9 cellular contexts compared by ENCODE assay signal in the genomic region with DNA sequence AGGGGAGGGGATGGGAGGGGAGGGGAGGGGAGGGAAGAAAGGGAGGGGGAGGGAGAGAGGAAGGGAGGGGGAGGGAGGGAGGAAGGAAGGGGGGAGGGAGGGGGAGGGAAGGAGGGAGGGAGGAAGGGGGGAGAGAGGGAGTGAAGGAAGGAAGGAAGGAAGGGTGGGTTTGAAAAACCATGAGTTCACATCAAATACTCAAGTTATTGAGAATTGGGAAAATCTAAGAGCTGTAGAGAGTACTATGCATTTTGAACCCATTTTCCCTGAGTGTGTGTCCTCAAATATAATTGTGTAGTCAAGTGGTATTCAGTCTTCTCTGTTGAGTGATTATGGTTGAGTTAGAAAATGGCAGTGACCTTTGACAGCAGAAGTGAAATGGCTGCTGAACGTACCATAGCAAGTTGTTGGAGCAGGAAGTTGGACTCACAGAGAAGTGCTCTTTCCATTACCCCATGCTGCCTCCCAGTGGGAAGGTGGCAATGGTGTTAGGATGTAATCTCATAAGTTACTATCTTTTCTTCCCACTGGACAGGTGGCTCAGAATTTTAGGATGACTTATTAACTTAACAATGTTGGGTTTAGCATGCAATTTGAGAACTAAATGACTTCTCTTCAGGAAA.
DNase-seq lines count a peak whose midpoint lies in the region; ATAC-seq and TF ChIP-seq lines count a peak whose summit lies in the region.
"Had no signal": no experiment of that assay in that cellular context is flagged by ENCODE, and none has a peak within 500 bp of the region (broad histone marks: within the 10 kb centered on the region; RNA-seq: fewer than 3 reads in every experiment).

No MANE protein-coding gene starts in this region.

- H3K27me3 Mint-ChIP-seq in osteocyte (ENCODE audit: unreplicated experiment) = no peaks in the 10 kb centered on the region
- no peaks in the 10 kb centered on the region for H3K27me3 Mint-ChIP-seq in CD4-positive, alpha-beta memory T cell
- H3K27me3 Mint-ChIP-seq: IgD-negative memory B cell had no signal

- no peaks in the 10 kb centered on the region for H3K9me3 ChIP-seq in CD4-positive, alpha-beta memory T cell (ENCODE audit: control insufficient read depth in 1 of 2, low read length in 2 of 2)

- peaks cover 13% of the 10 kb centered on the region for H3K9me3 Mint-ChIP-seq in osteocyte (ENCODE audit: unreplicated experiment)
- peaks cover 0 to 5% (median 0%) of the 10 kb centered on the region in 8 donors for H3K9me3 Mint-ChIP-seq in CD4-positive, alpha-beta memory T cell

- peaks cover 5% of the 10 kb centered on the region for H3K4me1 ChIP-seq in CD4-positive, alpha-beta memory T cell (ENCODE audit: insufficient read depth, low read length)

- CTCF ChIA-PET in CD4-positive, alpha-beta memory T cell (lab: Charles Lee; ENCODE audit: partially characterized antibody) = interaction anchor here (1.0 to 1.4 kb wide), 2 partner anchors 217 to 221 kb away, joined by 3 to 5 read pairs; no protein-coding TSS in a partner anchor

- no peaks in the 10 kb centered on the region for H3K27me3 ChIP-seq in HL-60 (ENCODE audit: insufficient read depth, poor library complexity, severe bottlenecking)
- no peaks in the 10 kb centered on the region for H3K27me3 ChIP-seq in CD4-positive, alpha-beta memory T cell (ENCODE audit: insufficient read depth, low read length)

- TF ChIP-seq CTCF in GM12873 (IDR thresholded peaks at IDR 0.05; ENCODE audit: insufficient read depth, low read depth, low read length, missing control alignments) (peak; percentile 49), HL-60 (IDR thresholded peaks at IDR 0.05; ENCODE audit: insufficient read depth, low read length) (peak; percentile 34), osteocyte (IDR thresholded peaks at IDR 0.05) (peak; percentile 32)

- ATAC-seq in HG02938 (IDR thresholded peaks at IDR 0.05; ENCODE audit: unreplicated experiment) = no peak

- H3K27ac ChIP-seq in HL-60 (replicated peaks) = no peak overlapping the region
- H3K27ac ChIP-seq in epithelial cell of prostate = no peak overlapping the region
- H3K27ac ChIP-seq in CD4-positive, alpha-beta memory T cell (ENCODE audit: low read depth, low read length) = no peak overlapping the region

- H3K4me3 Mint-ChIP-seq in osteocyte (ENCODE audit: unreplicated experiment) = no peak overlapping the region
- H3K4me3 Mint-ChIP-seq in CD4-positive, alpha-beta memory T cell = no peak overlapping the region

- no peaks in the 10 kb centered on the region for H3K36me3 ChIP-seq in CD4-positive, alpha-beta memory T cell (ENCODE audit: insufficient read depth, low read length)

- intact Hi-C loops in CD4-positive, alpha-beta memory T cell (cut with micrococcal nuclease) = loop anchor here (1.0 kb wide), 1 partner anchor 216 kb away; no protein-coding TSS in a partner anchor

- H3K27ac Mint-ChIP-seq in osteocyte (ENCODE audit: unreplicated experiment) = no peak overlapping the region
- H3K27ac Mint-ChIP-seq in CD4-positive, alpha-beta memory T cell = peak overlapping the region in 2 of 7 donors; percentile 5 to 51

- H3K4me1 Mint-ChIP-seq in osteocyte (ENCODE audit: unreplicated experiment) = peaks cover 34% of the 10 kb centered on the region
- H3K4me1 Mint-ChIP-seq in CD4-positive, alpha-beta memory T cell = peaks cover 8 to 25% (median 14%) of the 10 kb centered on the region in 4 donors

- DNase-seq in AML-193 (lab: John Stamatoyannopoulos, UW) (peak; percentile 29 to 42), HL-60 (ENCODE audit: low read depth in 1 of 2, low spot score in 1 of 2) (peak; percentile 27 to 71), SHP77 (lab: John Stamatoyannopoulos, UW) (peak; percentile 43 to 49), epithelial cell of prostate (ENCODE audit: low read depth, low spot score) (peak; percentile 34), osteocyte (ENCODE audit: extremely low spot score, unreplicated experiment) (no peak)
- no peak for DNase-seq in CD4-positive, alpha-beta memory T cell

- H3K4me3 ChIP-seq in HL-60 (replicated peaks; ENCODE audit: insufficient read depth, low read length) = no peak overlapping the region
- no peak overlapping the region for H3K4me3 ChIP-seq in CD4-positive, alpha-beta memory T cell (ENCODE audit: low read length in 2 of 2)

- peaks cover 23% of the 10 kb centered on the region for H3K36me3 Mint-ChIP-seq in osteocyte (ENCODE audit: unreplicated experiment)
- no peaks in the 10 kb centered on the region for H3K36me3 Mint-ChIP-seq in CD4-positive, alpha-beta memory T cell

- POLR2A ChIA-PET in CD4-positive, alpha-beta memory T cell (lab: Charles Lee; ENCODE audit: partially characterized antibody) = no interaction called here

Comparison
In these comparisons a context has a peak if more than half of its experiments do, and no peak if none do; other contexts are left out.
1. DNase-seq: peak in AML-193 (2 of 2), HL-60 (2 of 2), SHP77 (2 of 2) and epithelial cell of prostate (single experiment); none in osteocyte (single experiment) and CD4-positive, alpha-beta memory T cell (0 of 5).
2. Peak in every context shown above with its lines, with median percentiles within 50 percentile points of each other: CTCF ChIP-seq.